Comparison of ENCODE assay signal across 25 cellular contexts in genomic region chr10:133030791-133031190, GRCh38. TPM values are rescaled to one million over a fixed set of nuclear protein-coding genes. Genes with fewer than 3 reads are reported as not detected.
DNase-seq lines count a peak whose midpoint lies in the region; ATAC-seq and TF ChIP-seq lines count a peak whose summit lies in the region.
"Had no signal": no experiment of that assay in that cellular context is flagged by ENCODE, and none has a peak within 500 bp of the region (broad histone marks: within the 10 kb centered on the region; RNA-seq: fewer than 3 reads in every experiment).

No MANE protein-coding gene starts in this region.

- H3K4me3 Mint-ChIP-seq in type B pancreatic cell = no peak overlapping the region
- H3K4me3 Mint-ChIP-seq: activated T-cell treated with anti-CD3 and anti-CD28 coated beads, Interleukin-2, amount 50 U/mL, for 24 hours; effector memory CD8-positive, alpha-beta T cell; nephron; stimulated activated naive CD8-positive, alpha-beta T cell treated with anti-CD3 and anti-CD28 coated beads, Interleukin-15, amount 100 ng/mL, for 72 hours; T-cell had no signal

- intact Hi-C loops in Right ventricle myocardium inferior (cut with DNase I) (no loop called here), cardiac septum (cut with DNase I) (no loop called here)

- no peak overlapping the region for H3K27ac Mint-ChIP-seq in type B pancreatic cell
- H3K27ac Mint-ChIP-seq: activated T-cell treated with anti-CD3 and anti-CD28 coated beads, Interleukin-2, amount 50 U/mL, for 24 hours; effector memory CD8-positive, alpha-beta T cell; nephron; progenitor cell of endocrine pancreas; stimulated activated naive CD8-positive, alpha-beta T cell treated with anti-CD3 and anti-CD28 coated beads, Interleukin-15, amount 100 ng/mL, for 72 hours; T-cell had no signal

- ATAC-seq in Right ventricle myocardium inferior = no peak
- ATAC-seq in HG03135 (IDR thresholded peaks at IDR 0.05; ENCODE audit: unreplicated experiment) = no peak
- ATAC-seq: effector memory CD8-positive, alpha-beta T cell; gastrocnemius medialis; mucosa of descending colon; stimulated activated naive CD8-positive, alpha-beta T cell treated with anti-CD3 and anti-CD28 coated beads, Interleukin-15, amount 100 ng/mL, for 72 hours; T-cell had no signal

- no peak for TF ChIP-seq CTCF in type B pancreatic cell (conservative IDR thresholded peaks at IDR 0.05)

- H3K27me3 Mint-ChIP-seq in type B pancreatic cell = peaks cover 34% of the 10 kb centered on the region

- H3K4me1 Mint-ChIP-seq in type B pancreatic cell (ENCODE audit: unreplicated experiment) = peaks cover 13% of the 10 kb centered on the region
- H3K4me1 Mint-ChIP-seq: stimulated activated naive CD8-positive, alpha-beta T cell treated with anti-CD3 and anti-CD28 coated beads, Interleukin-15, amount 100 ng/mL, for 72 hours; T-cell had no signal

- DNase-seq in Right ventricle myocardium inferior (ENCODE audit: missing footprints) = peak; percentile 30
- no peak for DNase-seq in cardiac septum (ENCODE audit: low spot score)
- peak; percentile 54 for DNase-seq in NCI-H2171 treated with DMSO at 0.1 percent for 48 hours (lab: John Stamatoyannopoulos, UW)
- peak; percentile 71 for DNase-seq in left kidney (ENCODE audit: low read depth, low spot score)
- DNase-seq in GM19238 (ENCODE audit: insufficient read length, low spot score) = no peak
- no peak for DNase-seq in type B pancreatic cell (ENCODE audit: extremely low spot score, unreplicated experiment)
- DNase-seq: activated CD4-positive, alpha-beta T cell treated with anti-CD3 and anti-CD28 coated beads for 4 hours; activated T-cell treated with anti-CD3 and anti-CD28 coated beads, Interleukin-2, amount 50 U/mL, for 24 hours; brain microvascular endothelial cell; colonic mucosa; effector memory CD8-positive, alpha-beta T cell; gastrocnemius medialis; GF-D8; GM23248; mucosa of descending colon; NCI-H446; Peyer's patch; SJCRH30; stimulated activated naive CD8-positive, alpha-beta T cell treated with anti-CD3 and anti-CD28 coated beads, Interleukin-15, amount 100 ng/mL, for 72 hours; T-cell had no signal

- H3K36me3 Mint-ChIP-seq in type B pancreatic cell = no peaks in the 10 kb centered on the region
- H3K36me3 Mint-ChIP-seq: T-cell had no signal

- no peaks in the 10 kb centered on the region for H3K9me3 Mint-ChIP-seq in type B pancreatic cell
- H3K9me3 Mint-ChIP-seq: activated T-cell treated with anti-CD3 and anti-CD28 coated beads, Interleukin-2, amount 50 U/mL, for 24 hours; effector memory CD8-positive, alpha-beta T cell; nephron; stimulated activated naive CD8-positive, alpha-beta T cell treated with anti-CD3 and anti-CD28 coated beads, Interleukin-15, amount 100 ng/mL, for 72 hours; T-cell had no signal

RNA-seq across cellular contexts. Expression of gene ADGRA1, which starts 56.9 kb away (rescaled TPM):
- total RNA-seq in Right ventricle myocardium inferior (not detected), cardiac septum (0.19 TPM), type B pancreatic cell (ENCODE audit: low replicate concordance) (0.99 and 1.6 TPM in 2 replicates)
- total RNA-seq: activated CD8-positive, alpha-beta memory T cell treated with anti-CD3 and anti-CD28 coated beads for 36 hours; colonic mucosa; gastrocnemius medialis; GM23248; HT-29; Peyer's patch; T-cell had no signal

Comparison
In these comparisons a context has a peak if more than half of its experiments do, and no peak if none do; other contexts are left out.
1. DNase-seq: peak in Right ventricle myocardium inferior (single experiment), NCI-H2171 treated with DMSO at 0.1 percent for 48 hours (single experiment) and left kidney (single experiment); none in cardiac septum (single experiment), GM19238 (single experiment) and type B pancreatic cell (single experiment).